ENCODE assay signal across 31 cellular contexts in genomic region chr1:188269956-188270355, GRCh38.
"Had no signal": no experiment of that assay in that cellular context is flagged by ENCODE, and none has a peak within 500 bp of the region (broad histone marks: within the 10 kb centered on the region; RNA-seq: fewer than 3 reads in every experiment).

No MANE protein-coding gene starts in this region.

- ATAC-seq: activated CD8-positive, alpha-beta memory T cell treated with anti-CD3 and anti-CD28 coated beads, Interleukin-2, amount 10 ng/mL, durations not matched to agents 7 days and 5 days; SK-N-SH treated with all-trans-retinoic acid at 6 μM for 48 hours; T-cell; T-helper 17 cell had no signal

- H3K9ac ChIP-seq: KMS-11 had no signal

- H3K27ac ChIP-seq: KMS-11, VCaP had no signal

- DNase-seq: activated B cell treated with CpG ODN at 0.5 μM for 24 hours; activated CD4-positive, alpha-beta memory T cell treated with anti-CD3 and anti-CD28 coated beads, Interleukin-2, amount 10 ng/mL, durations not matched to agents 7 days and 5 days; activated CD4-positive, alpha-beta T cell treated with anti-CD3 and anti-CD28 coated beads for 4 hours; activated CD4-positive, alpha-beta T cell treated with anti-CD3 and anti-CD28 coated beads, Interleukin-2, amount 50 U/mL, for 1 hour; activated CD4-positive, CD25-positive, alpha-beta regulatory T cell treated with anti-CD3 and anti-CD28 coated beads, Interleukin-2, amount 50 U/mL, for 72 hours; activated CD8-positive, alpha-beta memory T cell treated with anti-CD3 and anti-CD28 coated beads for 24 hours; activated CD8-positive, alpha-beta memory T cell treated with anti-CD3 and anti-CD28 coated beads, Interleukin-2, amount 10 ng/mL, durations not matched to agents 7 days and 5 days; activated CD8-positive, alpha-beta memory T cell treated with anti-CD3 and anti-CD28 coated beads, Interleukin-2, amount 50 U/mL, for 48 hours; activated effector memory CD4-positive, alpha-beta T cell treated with Interleukin-2 at 50 U/mL for 16 hours; activated naive CD4-positive, alpha-beta T cell treated with anti-CD3 and anti-CD28 coated beads, Interleukin-2, amount 10 ng/mL, durations not matched to agents 7 days and 5 days; activated naive CD8-positive, alpha-beta T cell treated with anti-CD3 and anti-CD28 coated beads for 36 hours; activated T-cell treated with anti-CD3 and anti-CD28 coated beads, Interleukin-2, amount 50 U/mL, for 48 hours; amniotic stem cell; aorta; NCI-H1092 treated with DMSO at 0.1 percent for 48 hours; NCI-H1417; NCI-H146; NCI-H187; NCI-H2029 treated with DMSO at 0.1 percent for 48 hours; NCI-H2107; NCI-H2171; NCI-H510A; NCI-H526; NCI-H748 treated with DMSO at 0.1 percent for 48 hours; OCI-M1; SIG-M5; T-cell; T-helper 17 cell had no signal

- H3K4me2 ChIP-seq: KMS-11 had no signal
